28 cellular contexts compared by ENCODE assay signal in genomic region chr10:127161482-127161881, GRCh38. TPM values are rescaled to one million over a fixed set of nuclear protein-coding genes. Genes with fewer than 3 reads are reported as not detected.
"Had no signal": no experiment of that assay in that cellular context is flagged by ENCODE, and none has a peak within 500 bp of the region (broad histone marks: within the 10 kb centered on the region; RNA-seq: fewer than 3 reads in every experiment).

No MANE protein-coding gene starts in this region.

- ATAC-seq: activated CD4-positive, CD25-positive, alpha-beta regulatory T cell treated with anti-CD3 and anti-CD28 coated beads, Interleukin-2, amount 50 U/mL, for 24 hours; left colon; naive thymus-derived CD4-positive, alpha-beta T cell; pancreas; psoas muscle; stimulated activated memory B cell treated with anti-CD40 and anti-IgM and Interleukin-4, amounts not matched to agents 10 μg/mL and 1 μg/mL and 100 μg/mL, for 72 hours; stimulated activated naive CD8-positive, alpha-beta T cell treated with anti-CD3 and anti-CD28 coated beads, Interleukin-15, amount 100 ng/mL, for 72 hours had no signal

- H3K4me3 Mint-ChIP-seq: activated naive CD8-positive, alpha-beta T cell; mesothelial cell of epicardium; naive thymus-derived CD4-positive, alpha-beta T cell; stimulated activated memory B cell treated with anti-CD40 and anti-IgM and Interleukin-4, amounts not matched to agents 10 μg/mL and 1 μg/mL and 100 μg/mL, for 72 hours; stimulated activated naive CD8-positive, alpha-beta T cell treated with anti-CD3 and anti-CD28 coated beads, Interleukin-15, amount 100 ng/mL, for 72 hours; type B pancreatic cell had no signal

- H3K27ac Mint-ChIP-seq: activated naive CD8-positive, alpha-beta T cell; mesothelial cell of epicardium; naive thymus-derived CD4-positive, alpha-beta T cell; stimulated activated memory B cell treated with anti-CD40 and anti-IgM and Interleukin-4, amounts not matched to agents 10 μg/mL and 1 μg/mL and 100 μg/mL, for 72 hours; type B pancreatic cell had no signal

- DNase-seq: activated CD4-positive, alpha-beta T cell treated with anti-CD3 and anti-CD28 coated beads for 48 hours; activated CD4-positive, alpha-beta T cell treated with anti-CD3 and anti-CD28 coated beads, Interleukin-2, amount 50 U/mL, for 48 hours; activated CD8-positive, alpha-beta memory T cell treated with anti-CD3 and anti-CD28 coated beads for 24 hours; activated effector memory CD4-positive, alpha-beta T cell treated with Interleukin-2 at 50 U/mL for 16 hours; activated naive CD4-positive, alpha-beta T cell treated with Interleukin-2 at 50 U/mL for 16 hours; anterior cingulate cortex; effector CD8-positive, alpha-beta T cell; left colon; naive thymus-derived CD4-positive, alpha-beta T cell; pancreas; psoas muscle; sigmoid colon; stimulated activated CD4-positive, alpha-beta T cell treated with anti-CD3 and anti-CD28 coated beads, Interleukin-1b, Interleukin-23, amount 100 ng/mL, for 48 hours; stimulated activated CD4-positive, alpha-beta T cell treated with anti-CD3 and anti-CD28 coated beads, Interleukin-4, amount 100 ng/mL, for 4 hours; stimulated activated CD8-positive, alpha-beta memory T cell treated with anti-CD3 and anti-CD28 coated beads, Interleukin-4, amount 100 ng/mL, for 48 hours; stimulated activated naive CD8-positive, alpha-beta T cell treated with anti-CD3 and anti-CD28 coated beads, Interleukin-15, amount 100 ng/mL, for 72 hours; substantia nigra; T1000; uterus; WERI-Rb-1 had no signal

- H3K4me1 Mint-ChIP-seq: naive thymus-derived CD4-positive, alpha-beta T cell; stimulated activated memory B cell treated with anti-CD40 and anti-IgM and Interleukin-4, amounts not matched to agents 10 μg/mL and 1 μg/mL and 100 μg/mL, for 72 hours; stimulated activated naive CD8-positive, alpha-beta T cell treated with anti-CD3 and anti-CD28 coated beads, Interleukin-15, amount 100 ng/mL, for 72 hours had no signal

- H3K36me3 Mint-ChIP-seq: activated naive CD8-positive, alpha-beta T cell; mesothelial cell of epicardium; naive thymus-derived CD4-positive, alpha-beta T cell; stimulated activated memory B cell treated with anti-CD40 and anti-IgM and Interleukin-4, amounts not matched to agents 10 μg/mL and 1 μg/mL and 100 μg/mL, for 72 hours; type B pancreatic cell had no signal

- H3K9me3 Mint-ChIP-seq: mesothelial cell of epicardium; naive thymus-derived CD4-positive, alpha-beta T cell; stimulated activated memory B cell treated with anti-CD40 and anti-IgM and Interleukin-4, amounts not matched to agents 10 μg/mL and 1 μg/mL and 100 μg/mL, for 72 hours; stimulated activated naive CD8-positive, alpha-beta T cell treated with anti-CD3 and anti-CD28 coated beads, Interleukin-15, amount 100 ng/mL, for 72 hours; type B pancreatic cell had no signal

- H3K27me3 Mint-ChIP-seq: activated naive CD8-positive, alpha-beta T cell; stimulated activated memory B cell treated with anti-CD40 and anti-IgM and Interleukin-4, amounts not matched to agents 10 μg/mL and 1 μg/mL and 100 μg/mL, for 72 hours; stimulated activated naive CD8-positive, alpha-beta T cell treated with anti-CD3 and anti-CD28 coated beads, Interleukin-15, amount 100 ng/mL, for 72 hours; type B pancreatic cell had no signal

RNA-seq across cellular contexts. Expression of gene INSYN2A, which starts 34.9 kb away (rescaled TPM):
- total RNA-seq: bronchial epithelial cell; dermis microvascular lymphatic vessel endothelial cell; naive thymus-derived CD4-positive, alpha-beta T cell had no signal
- polyA plus RNA-seq: keratinocyte; naive thymus-derived CD4-positive, alpha-beta T cell had no signal
